ENCODE assay signal across 11 cellular contexts in the genomic region with DNA sequence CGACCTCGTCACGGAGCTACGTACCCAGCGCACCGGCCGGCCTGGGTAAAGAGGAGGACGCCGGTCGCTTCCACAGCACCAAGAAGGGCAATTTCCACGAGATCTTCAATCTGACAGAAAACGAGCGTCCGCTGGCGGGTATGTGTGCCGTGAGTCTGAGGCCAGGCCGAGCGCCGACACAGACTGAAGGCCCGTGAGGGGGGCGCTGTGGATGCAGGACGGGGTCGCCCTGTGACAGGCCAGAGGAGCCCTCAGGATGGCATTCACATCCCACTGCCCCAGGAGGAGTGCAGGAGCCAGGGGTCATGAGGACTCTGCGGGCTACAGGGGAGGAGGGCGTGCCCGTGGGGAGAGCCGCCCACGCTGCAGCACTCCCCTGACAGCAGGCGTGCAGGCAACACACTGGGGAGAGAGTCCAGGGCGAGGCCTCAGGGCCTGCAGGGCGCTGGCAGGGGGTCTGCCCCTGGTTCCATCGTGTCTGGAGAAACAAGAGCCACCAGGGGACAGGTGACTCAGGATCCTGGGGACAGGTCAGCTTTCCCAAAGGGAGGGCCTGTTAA. TPM values are rescaled to one million over a fixed set of nuclear protein-coding genes. Genes with fewer than 3 reads are reported as not detected.
DNase-seq lines count a peak whose midpoint lies in the region; ATAC-seq, FAIRE-seq and TF ChIP-seq lines count a peak whose summit lies in the region.
"Had no signal": no experiment of that assay in that cellular context is flagged by ENCODE, and none has a peak within 500 bp of the region (broad histone marks: within the 10 kb centered on the region; RNA-seq: fewer than 3 reads in every experiment).

No MANE protein-coding gene starts in this region.

- no peak overlapping the region for H3K23ac ChIP-seq in H1 (ENCODE audit: insufficient read length)

- H3K23me2 ChIP-seq in H1 (ENCODE audit: low read depth, low read length) = no peaks in the 10 kb centered on the region

- 0 out of 2 replicates have a peak overlapping the region, but pooled peaks have one; percentile 25 for H4K8ac ChIP-seq in H1 (ENCODE audit: extremely low read depth, insufficient read depth, low read length)

- ATAC-seq in activated CD4-positive, alpha-beta T cell treated with anti-CD3 and anti-CD28 coated beads for 36 hours = peak; percentile 20
- peak; percentile 44 for ATAC-seq in stimulated activated effector memory CD8-positive, alpha-beta T cell treated with anti-CD3 and anti-CD28 coated beads, Interleukin-12 subunit alpha, Interleukin-12 subunit beta, amount 100 ng/mL, for 72 hours

- no peak overlapping the region for H2AFZ ChIP-seq in H1 (ENCODE audit: low read length)

- no peak overlapping the region for H2BK12ac ChIP-seq in H1 (ENCODE audit: low read depth, low read length)

- H3K27me3 ChIP-seq in HL-60 (ENCODE audit: insufficient read depth, poor library complexity, severe bottlenecking) = no peaks in the 10 kb centered on the region
- no peaks in the 10 kb centered on the region for H3K27me3 ChIP-seq in H1 (replicated peaks in 1 of 4; ENCODE audit: control insufficient read depth in 3 of 4, extremely low read depth in 1 of 4, insufficient read depth in 3 of 4, low read length in 3 of 4)

- H3K14ac ChIP-seq in H1 (ENCODE audit: insufficient read length) = no peak overlapping the region

- no peak overlapping the region for H3K9ac ChIP-seq in H1 (replicated peaks in 1 of 4; ENCODE audit: extremely low read depth in 1 of 4, low read depth in 3 of 4, low read length in 3 of 4)

- TF ChIP-seq POLR2A in H1 (IDR thresholded peaks at IDR 0.05; ENCODE audit: control extremely low read depth in 1 of 2, low read depth in 2 of 2, low read length in 2 of 2) = no peak

- H3K4me3 Mint-ChIP-seq in activated CD4-positive, alpha-beta T cell treated with anti-CD3 and anti-CD28 coated beads for 36 hours = peak overlapping the region; percentile 85
- H3K4me3 Mint-ChIP-seq in stimulated activated effector memory CD8-positive, alpha-beta T cell treated with anti-CD3 and anti-CD28 coated beads, Interleukin-12 subunit alpha, Interleukin-12 subunit beta, amount 100 ng/mL, for 72 hours = peak overlapping the region; percentile 82
- H3K4me3 Mint-ChIP-seq: HFFc6 had no signal

- H3K27ac Mint-ChIP-seq in activated CD4-positive, alpha-beta T cell treated with anti-CD3 and anti-CD28 coated beads for 36 hours = peak overlapping the region; percentile 96
- H3K27ac Mint-ChIP-seq in stimulated activated effector memory CD8-positive, alpha-beta T cell treated with anti-CD3 and anti-CD28 coated beads, Interleukin-12 subunit alpha, Interleukin-12 subunit beta, amount 100 ng/mL, for 72 hours = peak overlapping the region; percentile 95
- H3K27ac Mint-ChIP-seq: HFFc6 had no signal

- no peak overlapping the region for H2AK5ac ChIP-seq in H1 (ENCODE audit: low read depth, low read length)

- no peak overlapping the region for H3K56ac ChIP-seq in H1 (replicated peaks; ENCODE audit: insufficient read length, low read depth, low read length)

- H3K27me3 Mint-ChIP-seq in activated CD4-positive, alpha-beta T cell treated with anti-CD3 and anti-CD28 coated beads for 36 hours = no peaks in the 10 kb centered on the region

- H3K4ac ChIP-seq in H1 (replicated peaks; ENCODE audit: insufficient read length, low read depth, low read length) = no peak overlapping the region

- no peak for TF ChIP-seq EP300 in H1 (IDR thresholded peaks at IDR 0.05; ENCODE audit: borderline replicate concordance in 1 of 2, low read depth in 2 of 2, low read length in 2 of 2)

- TF ChIP-seq CTCF in HL-60 (IDR thresholded peaks at IDR 0.05; ENCODE audit: insufficient read depth, low read length) (no peak), H1 (IDR thresholded peaks at IDR 0.05; ENCODE audit: control extremely low read depth in 1 of 3, insufficient read depth in 1 of 3, low read depth in 1 of 3, low read length in 3 of 3) (no peak)

- POLR2A ChIA-PET in activated CD4-positive, alpha-beta T cell treated with anti-CD3 and anti-CD28 coated beads for 36 hours (lab: Charles Lee) = no interaction called here
- POLR2A ChIA-PET in H1 (lab: Charles Lee; ENCODE audit: partially characterized antibody) = interaction anchor here (0.6 kb wide), 1 partner anchor 296 kb away, joined by 3 read pairs; no protein-coding TSS in a partner anchor

- TF ChIP-seq RAD21 in H1 (IDR thresholded peaks at IDR 0.05 in 1 of 2, conservative IDR thresholded peaks at IDR 0.05 in 1 of 2; ENCODE audit: low read depth in 2 of 2, low read length in 2 of 2) = no peak

- no peak overlapping the region for H2BK20ac ChIP-seq in H1 (ENCODE audit: low read length)

- no peak for DNase-seq in HL-60 (ENCODE audit: low read depth in 1 of 2, low spot score in 1 of 2)
- peak; percentile 61 for DNase-seq in activated CD4-positive, alpha-beta T cell treated with anti-CD3 and anti-CD28 coated beads for 36 hours
- DNase-seq in H1 (ENCODE audit: low read depth in 1 of 2, low spot score in 2 of 2) = no peak
- no peak for DNase-seq in stimulated activated effector memory CD8-positive, alpha-beta T cell treated with anti-CD3 and anti-CD28 coated beads, Interleukin-12 subunit alpha, Interleukin-12 subunit beta, amount 100 ng/mL, for 72 hours (ENCODE audit: low spot score in 2 of 2)
- DNase-seq in NCI-H2196 treated with DMSO at 0.1 percent for 48 hours (lab: John Stamatoyannopoulos, UW; ENCODE audit: unreplicated experiment) = no peak
- DNase-seq in GM19239 (ENCODE audit: insufficient read length, low spot score) = no peak
- DNase-seq in SIG-M5 treated with dmso at 0.1 percent for 504 hours (lab: John Stamatoyannopoulos, UW; ENCODE audit: unreplicated experiment) = no peak
- DNase-seq: HFFc6; NCI-H1105 treated with DMSO at 0.1 percent for 48 hours; NK-92 treated with Interleukin-12 subunit alpha and Interleukin-12 subunit beta, amount 100 ng/mL, for 24 hours had no signal

- no peaks in the 10 kb centered on the region for H3K79me1 ChIP-seq in H1 (ENCODE audit: low read depth, low read length)

- no peaks in the 10 kb centered on the region for H3K4me1 ChIP-seq in H1 (replicated peaks in 1 of 4; ENCODE audit: control insufficient read depth in 3 of 4, insufficient read depth in 4 of 4, low read length in 3 of 4)

- 94% methylated on average over 31 of the region's 32 CpGs; no CpG with 5 or more reads in 1 of the 2 experiments for WGBS in H1 (ENCODE audit: extremely low coverage in 1 of 2, insufficient coverage in 1 of 2, insufficient read length in 1 of 2, insufficient replicate concordance in 2 of 2, low coverage in 1 of 2, low lambda C conversion rate in 2 of 2, missing lambda C conversion rate in 1 of 2), 2 experiments

- CTCF ChIA-PET in activated CD4-positive, alpha-beta T cell treated with anti-CD3 and anti-CD28 coated beads for 36 hours (lab: Charles Lee) = no interaction called here
- CTCF ChIA-PET in H1 (lab: Charles Lee; ENCODE audit: partially characterized antibody) = interaction anchor here (0.8 to 1.1 kb wide), 2 partner anchors 33 to 110 kb away, joined by 3 to 4 read pairs; no protein-coding TSS in a partner anchor

- H3K4me1 Mint-ChIP-seq in activated CD4-positive, alpha-beta T cell treated with anti-CD3 and anti-CD28 coated beads for 36 hours = peaks cover 49% of the 10 kb centered on the region
- peaks cover 41% of the 10 kb centered on the region for H3K4me1 Mint-ChIP-seq in stimulated activated effector memory CD8-positive, alpha-beta T cell treated with anti-CD3 and anti-CD28 coated beads, Interleukin-12 subunit alpha, Interleukin-12 subunit beta, amount 100 ng/mL, for 72 hours

- no peaks in the 10 kb centered on the region for H3K9me3 ChIP-seq in H1 (ENCODE audit: insufficient read depth in 2 of 2, low read depth in 1 of 2, low read length in 1 of 2)

- no peak overlapping the region for H4K5ac ChIP-seq in H1 (ENCODE audit: insufficient read length, low read depth, low read length)

- H4K20me1 ChIP-seq in H1 (replicated peaks in 1 of 2; ENCODE audit: control insufficient read depth in 1 of 2, insufficient read depth in 2 of 2, low read length in 2 of 2) = peaks cover 2 to 3% of the 10 kb centered on the region in 2 experiments

- FAIRE-seq in H1 (lab: Jason Lieb, UNC) (no peak), GM19239 (lab: Jason Lieb, UNC) (no peak)
- FAIRE-seq: G401.6 had no signal

- no peaks in the 10 kb centered on the region for H3K9me3 Mint-ChIP-seq in activated CD4-positive, alpha-beta T cell treated with anti-CD3 and anti-CD28 coated beads for 36 hours (ENCODE audit: low read depth)
- H3K9me3 Mint-ChIP-seq in stimulated activated effector memory CD8-positive, alpha-beta T cell treated with anti-CD3 and anti-CD28 coated beads, Interleukin-12 subunit alpha, Interleukin-12 subunit beta, amount 100 ng/mL, for 72 hours = no peaks in the 10 kb centered on the region
- H3K9me3 Mint-ChIP-seq: HFFc6 had no signal

- no peak overlapping the region for H3K4me2 ChIP-seq in H1 (ENCODE audit: insufficient read depth in 1 of 2, low read depth in 2 of 2, low read length in 2 of 2)

- H3K27ac ChIP-seq in HL-60 (replicated peaks) (peak overlapping the region; percentile 66), H1 (ENCODE audit: low read depth, low read length) (no peak overlapping the region)

- no peaks in the 10 kb centered on the region; a peak in 1 of 8 replicates for H3K36me3 ChIP-seq in H1 (ENCODE audit: control insufficient read depth in 2 of 4, insufficient read depth in 4 of 4, low read length in 3 of 4)

- H3K18ac ChIP-seq in H1 (ENCODE audit: extremely low read depth, low read length) = no peak overlapping the region

- no peaks in the 10 kb centered on the region for H3K79me2 ChIP-seq in H1 (ENCODE audit: control insufficient read depth in 1 of 2, insufficient read depth in 2 of 2, low read length in 2 of 2)

- H2BK15ac ChIP-seq in H1 (ENCODE audit: low read length) = no peak overlapping the region

- H3K4me3 ChIP-seq in HL-60 (replicated peaks; ENCODE audit: insufficient read depth, low read length) = no peak overlapping the region
- no peak overlapping the region for H3K4me3 ChIP-seq in H1 (ENCODE audit: extremely low read depth in 1 of 4, insufficient read depth in 2 of 4, low read depth in 3 of 4, low read length in 4 of 4)

- intact Hi-C loops in activated CD4-positive, alpha-beta T cell treated with anti-CD3 and anti-CD28 coated beads for 36 hours (cut with DNase I, micrococcal nuclease) = loop anchor here (1.0 to 5.0 kb wide), 15 partner anchors 12 to 636 kb away; a partner anchor contains a TSS

- H2BK120ac ChIP-seq in H1 (replicated peaks; ENCODE audit: low read depth, low read length) = no peak overlapping the region

- H4K91ac ChIP-seq in H1 (replicated peaks; ENCODE audit: insufficient read length, low read length) = no peak overlapping the region

- H2BK5ac ChIP-seq in H1 (ENCODE audit: low read depth, low read length) = no peak overlapping the region

- H3K36me3 Mint-ChIP-seq in activated CD4-positive, alpha-beta T cell treated with anti-CD3 and anti-CD28 coated beads for 36 hours (ENCODE audit: low read depth) = peaks cover 22% of the 10 kb centered on the region
- H3K36me3 Mint-ChIP-seq in stimulated activated effector memory CD8-positive, alpha-beta T cell treated with anti-CD3 and anti-CD28 coated beads, Interleukin-12 subunit alpha, Interleukin-12 subunit beta, amount 100 ng/mL, for 72 hours = peaks cover 43% of the 10 kb centered on the region

RNA-seq across cellular contexts. Expression of a gene that starts 53.6 kb away (rescaled TPM):
- 10 to 100 TPM; 25.7 to 40.7 TPM for total RNA-seq in activated CD4-positive, alpha-beta T cell treated with anti-CD3 and anti-CD28 coated beads for 36 hours
- total RNA-seq in H1 (2021; fragmentation: NEBNext Ultra II Directional; extraction: Animal tissue kit (Norgen Biotek cat#: 25700)) = 20.5 and 25.6 TPM in 2 replicates
- polyA plus RNA-seq in H1 (2011; rRNA removed) = 7.9 and 8.6 TPM in 2 replicates
- 9.2 TPM for polyA plus RNA-seq in H1 (2011; cell fraction: cytosol; rRNA removed)
- polyA plus RNA-seq in H1 (2011; cell fraction: nucleus; rRNA removed) = 18.3 TPM
- polyA plus RNA-seq in H1 (2012, experiment 1 of 2) = 14.3 to 23.8 TPM (median 16.0 TPM) in 4 replicates
- polyA plus RNA-seq in H1 (2012, experiment 2 of 2) = 5.4 TPM
- polyA plus RNA-seq in H1 (2013, experiment 1 of 2) = 10.3 TPM
- polyA plus RNA-seq in H1 (2013, experiment 2 of 2) = 9.8 TPM
- polyA minus RNA-seq in H1 (2011; rRNA and poly(A)+ RNA removed) = 12.8 and 15.9 TPM in 2 replicates
- 8.7 TPM for polyA minus RNA-seq in H1 (2011; cell fraction: cytosol; rRNA and poly(A)+ RNA removed)
- polyA minus RNA-seq in H1 (2011; cell fraction: nucleus; rRNA and poly(A)+ RNA removed) = 8.7 TPM
